Comparison of ENCODE assay signal across 8 cellular contexts in genomic region chr15:31366169-31366734, GRCh38.
DNase-seq lines count a peak whose midpoint lies in the region; ATAC-seq and TF ChIP-seq lines count a peak whose summit lies in the region.

No MANE protein-coding gene starts in this region.

- no peaks in the 10 kb centered on the region for H3K9me3 ChIP-seq in Loucy (ENCODE audit: insufficient read depth, low read depth, low read length)
- no peaks in the 10 kb centered on the region for H3K9me3 ChIP-seq in muscle layer of colon (ENCODE audit: low read length)

- H3K4me1 Mint-ChIP-seq in dendritic cell treated with granulocyte-macrophage colony-stimulating factor and Interleukin-4, amounts not matched to agents 40 ng/mL and 50 ng/mL, for 4 days (ENCODE audit: low read depth) = peaks cover 100% of the 10 kb centered on the region

- H3K27me3 ChIP-seq in Loucy (ENCODE audit: insufficient read depth, low read length, poor library complexity, severe bottlenecking) (no peaks in the 10 kb centered on the region), muscle layer of colon (ENCODE audit: control insufficient read depth in 1 of 2, insufficient read depth in 2 of 2, low read length in 2 of 2) (no peaks in the 10 kb centered on the region)

- peak overlapping the region; percentile 31 for H3K27ac Mint-ChIP-seq in dendritic cell treated with granulocyte-macrophage colony-stimulating factor and Interleukin-4, amounts not matched to agents 40 ng/mL and 50 ng/mL, for 4 days

- H3K9ac ChIP-seq in Loucy (ENCODE audit: low read depth, low read length, poor library complexity, severe bottlenecking) (peak overlapping the region; percentile 20), muscle layer of colon (ENCODE audit: low read length) (no peak overlapping the region)

- H3K4me1 ChIP-seq in Loucy (ENCODE audit: insufficient read depth, low read length, poor library complexity, severe bottlenecking) (peaks cover 34% of the 10 kb centered on the region), muscle layer of colon (ENCODE audit: insufficient read depth, low read length) (peaks cover 39% of the 10 kb centered on the region)

- H3K4me3 Mint-ChIP-seq in dendritic cell treated with granulocyte-macrophage colony-stimulating factor and Interleukin-4, amounts not matched to agents 40 ng/mL and 50 ng/mL, for 4 days = no peak overlapping the region

- no peaks in the 10 kb centered on the region for H3K9me2 ChIP-seq in Loucy (replicated peaks; ENCODE audit: low read depth, low read length)

- no peak overlapping the region; the same call in 1 of the 2 replicates for H3K4me3 ChIP-seq in AG09309 (ENCODE audit: control insufficient read depth, low read depth, low read length)
- no peak overlapping the region for H3K4me3 ChIP-seq in Loucy (ENCODE audit: low read length, poor library complexity, severe bottlenecking)
- H3K4me3 ChIP-seq in muscle layer of colon (ENCODE audit: low read depth in 1 of 2, low read length in 2 of 2) = peak overlapping the region in 1 of 2 donors; percentile 47

- DNase-seq in AG09309 (ENCODE audit: low read depth) (no peak), globus pallidus (ENCODE audit: low spot score) (no peak), SW 1271 (lab: John Stamatoyannopoulos, UW) (no peak), GOT3 (lab: John Stamatoyannopoulos, UW) (no peak)

- peaks cover 41% of the 10 kb centered on the region for H3K36me3 Mint-ChIP-seq in dendritic cell treated with granulocyte-macrophage colony-stimulating factor and Interleukin-4, amounts not matched to agents 40 ng/mL and 50 ng/mL, for 4 days (ENCODE audit: low read depth)

- H3K27me3 Mint-ChIP-seq in dendritic cell treated with granulocyte-macrophage colony-stimulating factor and Interleukin-4, amounts not matched to agents 40 ng/mL and 50 ng/mL, for 4 days = no peaks in the 10 kb centered on the region

- intact Hi-C loops in dendritic cell treated with granulocyte-macrophage colony-stimulating factor and Interleukin-4, amounts not matched to agents 40 ng/mL and 50 ng/mL, for 4 days (cut with micrococcal nuclease) = loop anchor here (10.0 kb wide), 1 partner anchor 119 kb away; no protein-coding TSS in a partner anchor

- H3F3A ChIP-seq in Loucy (ENCODE audit: low read depth) = no peaks in the 10 kb centered on the region

- peak overlapping the region; percentile 80 for H3K27ac ChIP-seq in muscle layer of colon (ENCODE audit: low read depth, low read length)

- H3K79me2 ChIP-seq in Loucy (ENCODE audit: insufficient read depth, low read length) = peaks cover 97% of the 10 kb centered on the region

- no peaks in the 10 kb centered on the region for H3K36me3 ChIP-seq in Loucy (ENCODE audit: insufficient read depth, low read length)
- H3K36me3 ChIP-seq in muscle layer of colon (ENCODE audit: insufficient read depth, low read length) = no peaks in the 10 kb centered on the region

- TF ChIP-seq CTCF in AG09309 (IDR thresholded peaks at IDR 0.05; ENCODE audit: control insufficient read depth, insufficient read depth, low read depth, low read length, missing control alignments) (peak; percentile 13), Loucy (conservative IDR thresholded peaks at IDR 0.05; ENCODE audit: low read length) (no peak)

- peaks cover 17% of the 10 kb centered on the region for H4K20me1 ChIP-seq in Loucy (ENCODE audit: insufficient read depth, low read length, poor library complexity, severe bottlenecking)

- no peaks in the 10 kb centered on the region for H3K9me3 Mint-ChIP-seq in dendritic cell treated with granulocyte-macrophage colony-stimulating factor and Interleukin-4, amounts not matched to agents 40 ng/mL and 50 ng/mL, for 4 days

- no peak overlapping the region for H2AFZ ChIP-seq in Loucy (ENCODE audit: low read length)

- no peak for ATAC-seq in GM18868 (IDR thresholded peaks at IDR 0.05; ENCODE audit: unreplicated experiment)

- H3K4me2 ChIP-seq in Loucy (ENCODE audit: low read depth, low read length, poor library complexity, severe bottlenecking) = peak overlapping the region; percentile 32
